ENCODE assay signal across 8 cellular contexts in genomic region chr4:1899149-1900086, GRCh38. TPM values are rescaled to one million over a fixed set of nuclear protein-coding genes. Genes with fewer than 3 reads are reported as not detected.
DNase-seq lines count a peak whose midpoint lies in the region; ATAC-seq and TF ChIP-seq lines count a peak whose summit lies in the region.

No MANE protein-coding gene starts in this region.

- peak overlapping the region; percentile 91 for H3K27ac Mint-ChIP-seq in activated naive CD4-positive, alpha-beta T cell treated with anti-CD3 and anti-CD28 coated beads, Interleukin-2, amount 10 ng/mL, durations not matched to agents 7 days and 5 days

- H3K9me3 ChIP-seq in MM.1S (replicated peaks; ENCODE audit: insufficient read depth, low read length): no peaks in the 10 kb centered on the region
- H3K9me3 ChIP-seq in SK-N-SH: no peaks in the 10 kb centered on the region
- no peaks in the 10 kb centered on the region for H3K9me3 ChIP-seq in upper lobe of right lung

- POLR2A ChIA-PET in SK-N-SH (lab: Yijun Ruan, JAX): interaction anchor here (1.8 kb wide), 1 partner anchor 27 kb away, joined by 5 read pairs; no protein-coding TSS in a partner anchor

- no peaks in the 10 kb centered on the region for H3K9me2 ChIP-seq in MM.1S (replicated peaks; ENCODE audit: insufficient read depth, low read length)
- H3K9me2 ChIP-seq in SK-N-SH: no peaks in the 10 kb centered on the region

- peaks cover 19% of the 10 kb centered on the region for H3F3A ChIP-seq in MM.1S (ENCODE audit: insufficient read depth, low read length)
- H3F3A ChIP-seq in SK-N-SH (replicated peaks; ENCODE audit: insufficient read depth): peaks cover 24% of the 10 kb centered on the region

- DNase-seq in DMS53 treated with DMSO at 0.1 percent for 48 hours (lab: John Stamatoyannopoulos, UW; ENCODE audit: unreplicated experiment): peak; percentile 72
- peak; percentile 25 for DNase-seq in GOT3 (lab: John Stamatoyannopoulos, UW)
- peak; percentile 81 for DNase-seq in MM.1S
- DNase-seq in SK-N-SH: peak; percentile 86
- peak; percentile 84 for DNase-seq in activated naive CD4-positive, alpha-beta T cell treated with anti-CD3 and anti-CD28 coated beads, Interleukin-2, amount 10 ng/mL, durations not matched to agents 7 days and 5 days
- DNase-seq in glomerular visceral epithelial cell (ENCODE audit: extremely low spot score): peak; percentile 82
- peak; percentile 42 to 95 (median 64) for DNase-seq in posterior cingulate gyrus
- peak; percentile 80 for DNase-seq in upper lobe of right lung

- TF ChIP-seq RAD21 in SK-N-SH (IDR thresholded peaks at IDR 0.05; ENCODE audit: low read length): peak; percentile 90

- intact Hi-C loops in posterior cingulate gyrus (cut with DNase I) (loop anchor here (2.0 kb wide), 2 partner anchors 43 to 153 kb away; partner anchors contain the start of gene LETM1), upper lobe of right lung (cut with DNase I) (loop anchor here (10.0 kb wide), 1 partner anchor 155 kb away; no protein-coding TSS in a partner anchor)

- H3K27me3 Mint-ChIP-seq in activated naive CD4-positive, alpha-beta T cell treated with anti-CD3 and anti-CD28 coated beads, Interleukin-2, amount 10 ng/mL, durations not matched to agents 7 days and 5 days: no peaks in the 10 kb centered on the region

- no peaks in the 10 kb centered on the region for H3K27me3 ChIP-seq in MM.1S (replicated peaks; ENCODE audit: insufficient read depth, low read length)
- H3K27me3 ChIP-seq in SK-N-SH (ENCODE audit: insufficient read depth): no peaks in the 10 kb centered on the region
- no peaks in the 10 kb centered on the region for H3K27me3 ChIP-seq in upper lobe of right lung

- H3K27ac ChIP-seq in MM.1S (ENCODE audit: low read length): peak overlapping the region; percentile 15; the same call in 1 of the 2 replicates
- H3K27ac ChIP-seq in SK-N-SH (ENCODE audit: low read depth in 2 of 2, low read length in 1 of 2): peak overlapping the region in 1 of 2 experiments; percentile 48; a peak in 2 of 4 replicates
- no peak overlapping the region for H3K27ac ChIP-seq in upper lobe of right lung

- peaks cover 97% of the 10 kb centered on the region for H3K79me2 ChIP-seq in MM.1S (ENCODE audit: low read length)
- peaks cover 100% of the 10 kb centered on the region for H3K79me2 ChIP-seq in SK-N-SH (ENCODE audit: insufficient read depth)

- peaks cover 63% of the 10 kb centered on the region for H3K36me3 Mint-ChIP-seq in activated naive CD4-positive, alpha-beta T cell treated with anti-CD3 and anti-CD28 coated beads, Interleukin-2, amount 10 ng/mL, durations not matched to agents 7 days and 5 days

- no peak overlapping the region for H3K9ac ChIP-seq in MM.1S (ENCODE audit: low read length)
- H3K9ac ChIP-seq in SK-N-SH: no peak overlapping the region

- no peaks in the 10 kb centered on the region for H3K9me3 Mint-ChIP-seq in activated naive CD4-positive, alpha-beta T cell treated with anti-CD3 and anti-CD28 coated beads, Interleukin-2, amount 10 ng/mL, durations not matched to agents 7 days and 5 days

- H3K4me1 Mint-ChIP-seq in activated naive CD4-positive, alpha-beta T cell treated with anti-CD3 and anti-CD28 coated beads, Interleukin-2, amount 10 ng/mL, durations not matched to agents 7 days and 5 days: peaks cover 80% of the 10 kb centered on the region

- no peak overlapping the region for H3K4me3 ChIP-seq in MM.1S (ENCODE audit: low read length)
- H3K4me3 ChIP-seq in SK-N-SH (ENCODE audit: low read depth in 2 of 2, low read length in 1 of 2): peak overlapping the region in 1 of 2 experiments; percentile 9; a peak in 1 of 4 replicates
- no peak overlapping the region for H3K4me3 ChIP-seq in upper lobe of right lung

- TF ChIP-seq CTCF in MM.1S (IDR thresholded peaks at IDR 0.05; ENCODE audit: low read length): peak; percentile 88
- peak; percentile 88 for TF ChIP-seq CTCF in SK-N-SH (IDR thresholded peaks at IDR 0.05)
- TF ChIP-seq CTCF in upper lobe of right lung (IDR thresholded peaks at IDR 0.05): peak; percentile 88

- CTCF ChIA-PET in SK-N-SH (lab: Yijun Ruan, JAX): interaction anchor here (0.6 to 9.0 kb wide), 61 partner anchors 8 to 206 kb away, joined by 3 to 104 read pairs (median 5); partner anchors contain the start of genes LETM1, NSD2 and SLBP
- CTCF ChIA-PET in activated naive CD4-positive, alpha-beta T cell treated with anti-CD3 and anti-CD28 coated beads, Interleukin-2, amount 10 ng/mL, durations not matched to agents 7 days and 5 days (lab: Charles Lee): interaction anchor here (0.7 to 4.8 kb wide), 33 partner anchors 9 to 176 kb away, joined by 3 to 30 read pairs (median 4); no protein-coding TSS in a partner anchor

- ATAC-seq in upper lobe of right lung: peak; percentile 92

- no peak for TF ChIP-seq EP300 in SK-N-SH (IDR thresholded peaks at IDR 0.05; ENCODE audit: borderline replicate concordance in 1 of 2, low read depth in 1 of 2, low read length in 1 of 2)

- H3K4me3 Mint-ChIP-seq in activated naive CD4-positive, alpha-beta T cell treated with anti-CD3 and anti-CD28 coated beads, Interleukin-2, amount 10 ng/mL, durations not matched to agents 7 days and 5 days: no peak overlapping the region

- no peaks in the 10 kb centered on the region for H3K4me1 ChIP-seq in MM.1S (ENCODE audit: low read length)
- peaks cover 0 to 7% of the 10 kb centered on the region in 2 experiments; a peak in 1 of 4 replicates for H3K4me1 ChIP-seq in SK-N-SH (ENCODE audit: control insufficient read depth in 1 of 2, insufficient read depth in 2 of 2, low read depth in 1 of 2, low read length in 1 of 2)
- no peaks in the 10 kb centered on the region for H3K4me1 ChIP-seq in upper lobe of right lung

- WGBS in SK-N-SH (ENCODE audit: low lambda C conversion rate): 27% methylated on average over 14 of the region's 15 CpGs

- H2AFZ ChIP-seq in MM.1S (ENCODE audit: low read length) (no peak overlapping the region), SK-N-SH (ENCODE audit: low read depth) (no peak overlapping the region)

- H4K20me1 ChIP-seq in MM.1S (ENCODE audit: insufficient read depth, low read length): peaks cover 48% of the 10 kb centered on the region
- peaks cover 82% of the 10 kb centered on the region for H4K20me1 ChIP-seq in SK-N-SH (ENCODE audit: insufficient read depth)

- H3K4me2 ChIP-seq in MM.1S (ENCODE audit: low read depth, low read length): no peak overlapping the region
- H3K4me2 ChIP-seq in SK-N-SH: peak overlapping the region; percentile 8; the same call in 1 of the 2 replicates

- H3K36me3 ChIP-seq in MM.1S (replicated peaks; ENCODE audit: insufficient read depth, low read length) (peaks cover 23% of the 10 kb centered on the region), SK-N-SH (replicated peaks in 1 of 2; ENCODE audit: control insufficient read depth in 1 of 2, insufficient read depth in 2 of 2, low read length in 1 of 2) (peaks cover 25 to 27% of the 10 kb centered on the region in 2 experiments), upper lobe of right lung (peaks cover 11% of the 10 kb centered on the region)

TF ChIP-seq in SK-N-SH, 30 proteins besides CTCF, POLR2A, EP300 and RAD21:
- TF ChIP-seq NRF1 (IDR thresholded peaks at IDR 0.05; ENCODE audit: low read depth, low read length): peak; percentile 36; the same call in 1 of the 2 replicates
- peak; percentile 73 for TF ChIP-seq SMC3 (IDR thresholded peaks at IDR 0.05; ENCODE audit: low read depth, low read length)
- no peak for TF ChIP-seq GABPA (IDR thresholded peaks at IDR 0.05; ENCODE audit: low read depth)

RNA-seq across cellular contexts. Expression of gene NSD2, which starts 28.2 kb away (rescaled TPM):
- polyA plus RNA-seq in SK-N-SH (2012; rRNA removed): 28.0 and 34.2 TPM in 2 replicates
- polyA plus RNA-seq in SK-N-SH (2012; cell fraction: cytosol; rRNA removed): 20.4 and 23.3 TPM in 2 replicates
- polyA plus RNA-seq in SK-N-SH (2012; cell fraction: nucleus; rRNA removed): 72.9 and 92.5 TPM in 2 replicates
- total RNA-seq in upper lobe of right lung: 45.2 TPM

RNA-seq across cellular contexts. Expression of gene LETM1, which starts 43.5 kb away (rescaled TPM):
- polyA plus RNA-seq in SK-N-SH (2012; rRNA removed): 25.8 and 26.7 TPM in 2 replicates
- 9.3 and 12.6 TPM in 2 replicates for polyA plus RNA-seq in SK-N-SH (2012; cell fraction: cytosol; rRNA removed)
- 72.8 and 106 TPM in 2 replicates for polyA plus RNA-seq in SK-N-SH (2012; cell fraction: nucleus; rRNA removed)
- total RNA-seq in upper lobe of right lung: 39.5 TPM

Comparison
In these comparisons a context has a peak if more than half of its experiments do, and no peak if none do; other contexts are left out.
1. DNase-seq: peak in every context shown above with its lines; median percentile 86 in SK-N-SH; 84 in activated naive CD4-positive, alpha-beta T cell treated with anti-CD3 and anti-CD28 coated beads, Interleukin-2, amount 10 ng/mL, durations not matched to agents 7 days and 5 days; 82 in glomerular visceral epithelial cell; 81 in MM.1S; 80 in upper lobe of right lung; 72 in DMS53 treated with DMSO at 0.1 percent for 48 hours; 64 in posterior cingulate gyrus; 25 in GOT3.